In genomic region chr2:211401328-211401727, GRCh38 we compare ENCODE assay signal across 25 cellular contexts.
DNase-seq lines count a peak whose midpoint lies in the region; ATAC-seq and TF ChIP-seq lines count a peak whose summit lies in the region.
"Had no signal": no experiment of that assay in that cellular context is flagged by ENCODE, and none has a peak within 500 bp of the region (broad histone marks: within the 10 kb centered on the region; RNA-seq: fewer than 3 reads in every experiment).

No MANE protein-coding gene starts in this region.

- no peaks in the 10 kb centered on the region for H3K9me3 ChIP-seq in SK-N-SH
- no peaks in the 10 kb centered on the region for H3K9me3 ChIP-seq in right cardiac atrium (ENCODE audit: control insufficient read depth, low read length)

- no peak for DNase-seq in SK-N-SH
- DNase-seq in amniotic epithelial cell (ENCODE audit: low read depth), result peak; percentile 12
- peak; percentile 23 for DNase-seq in fibroblast of pulmonary artery (ENCODE audit: low read depth)
- no peak for DNase-seq in right cardiac atrium
- no peak for DNase-seq in effector memory CD8-positive, alpha-beta T cell
- no peak for DNase-seq in posterior vena cava (ENCODE audit: low spot score)
- DNase-seq in amniotic stem cell (lab: John Stamatoyannopoulos, UW), result no peak
- DNase-seq: 8988T; C1 segment of cervical spinal cord; Calu3; CD8-positive, alpha-beta memory T cell; DMS153; GDM1; GOT3; Karpas-422; NCI-H1694; NCI-H2081; NCI-H2171; NCI-H446 treated with DMSO at 0.1 percent for 48 hours; NCI-H526 treated with DMSO at 0.1 percent for 48 hours; OCI-M1; Right ventricle myocardium superior had no signal

- WGBS in SK-N-SH (ENCODE audit: low lambda C conversion rate), result 67% methylated on average over 2 of the region's 2 CpGs
- WGBS in right cardiac atrium, result 71% methylated on average over 2 of the region's 2 CpGs

- TF ChIP-seq CTCF in SK-N-SH (IDR thresholded peaks at IDR 0.05), result no peak
- no peak for TF ChIP-seq CTCF in fibroblast of pulmonary artery (IDR thresholded peaks at IDR 0.05; ENCODE audit: low read length, missing control alignments)

- peaks cover 0 to 9% of the 10 kb centered on the region in 2 donors for H3K9me3 Mint-ChIP-seq in effector memory CD8-positive, alpha-beta T cell

- H3K27ac ChIP-seq in SK-N-SH (ENCODE audit: low read depth in 2 of 2, low read length in 1 of 2), result no peak overlapping the region
- H3K27ac ChIP-seq in right cardiac atrium (ENCODE audit: low read length), result no peak overlapping the region

- no peak overlapping the region for H3K4me3 ChIP-seq in SK-N-SH (ENCODE audit: low read depth in 2 of 2, low read length in 1 of 2)
- H3K4me3 ChIP-seq in fibroblast of pulmonary artery (replicated peaks; ENCODE audit: low read depth, low read length), result no peak overlapping the region
- H3K4me3 ChIP-seq in right cardiac atrium (ENCODE audit: low read length), result no peak overlapping the region

- no peak overlapping the region for H3K27ac Mint-ChIP-seq in effector memory CD8-positive, alpha-beta T cell
- H3K27ac Mint-ChIP-seq: CD8-positive, alpha-beta memory T cell; IgD-negative memory B cell had no signal

- H3F3A ChIP-seq in SK-N-SH (replicated peaks; ENCODE audit: insufficient read depth), result no peaks in the 10 kb centered on the region

- H3K27me3 Mint-ChIP-seq in effector memory CD8-positive, alpha-beta T cell, result no peaks in the 10 kb centered on the region
- H3K27me3 Mint-ChIP-seq: CD8-positive, alpha-beta memory T cell; IgD-negative memory B cell had no signal

- no peak overlapping the region for H3K4me3 Mint-ChIP-seq in effector memory CD8-positive, alpha-beta T cell
- H3K4me3 Mint-ChIP-seq: CD8-positive, alpha-beta memory T cell; IgD-negative memory B cell had no signal

- intact Hi-C loops in right cardiac atrium (cut with DNase I), result no loop called here
- intact Hi-C loops in posterior vena cava (cut with DNase I), result no loop called here

- H3K4me1 ChIP-seq in SK-N-SH (ENCODE audit: control insufficient read depth in 1 of 2, insufficient read depth in 2 of 2, low read depth in 1 of 2, low read length in 1 of 2) (no peaks in the 10 kb centered on the region), right cardiac atrium (ENCODE audit: control insufficient read depth, insufficient read depth, low read length) (no peaks in the 10 kb centered on the region)

- H3K36me3 ChIP-seq in SK-N-SH (replicated peaks in 1 of 2; ENCODE audit: control insufficient read depth in 1 of 2, insufficient read depth in 2 of 2, low read length in 1 of 2), result no peaks in the 10 kb centered on the region

- H3K27me3 ChIP-seq in SK-N-SH (ENCODE audit: insufficient read depth) (no peaks in the 10 kb centered on the region), right cardiac atrium (ENCODE audit: control insufficient read depth, insufficient read depth) (no peaks in the 10 kb centered on the region)

- no peaks in the 10 kb centered on the region for H3K9me2 ChIP-seq in SK-N-SH

- POLR2A ChIA-PET in SK-N-SH (lab: Yijun Ruan, JAX), result no interaction called here

- H3K79me2 ChIP-seq in SK-N-SH (ENCODE audit: insufficient read depth), result no peaks in the 10 kb centered on the region

- H3K9ac ChIP-seq in SK-N-SH, result no peak overlapping the region

- TF ChIP-seq RAD21 in SK-N-SH (IDR thresholded peaks at IDR 0.05; ENCODE audit: low read length), result no peak

- no peak overlapping the region for H3K4me2 ChIP-seq in SK-N-SH

- no peak for ATAC-seq in SK-N-SH treated with all-trans-retinoic acid at 6 μM for 48 hours
- ATAC-seq in right cardiac atrium, result no peak
- no peak for ATAC-seq in effector memory CD8-positive, alpha-beta T cell (replicated peaks)
- ATAC-seq: HCT116 had no signal

- no peaks in the 10 kb centered on the region for H3K36me3 Mint-ChIP-seq in effector memory CD8-positive, alpha-beta T cell (ENCODE audit: insufficient read depth)
- H3K36me3 Mint-ChIP-seq: CD8-positive, alpha-beta memory T cell had no signal

- H2AFZ ChIP-seq in SK-N-SH (ENCODE audit: low read depth), result no peak overlapping the region

- CTCF ChIA-PET in SK-N-SH (lab: Yijun Ruan, JAX), result interaction anchor here (1.2 kb wide), 1 partner anchor 10 kb away, joined by 3 read pairs; no protein-coding TSS in a partner anchor

- H3K4me1 Mint-ChIP-seq in effector memory CD8-positive, alpha-beta T cell (ENCODE audit: low read depth in 2 of 2), result no peaks in the 10 kb centered on the region
- H3K4me1 Mint-ChIP-seq: CD8-positive, alpha-beta memory T cell; IgD-negative memory B cell had no signal

- no peaks in the 10 kb centered on the region for H4K20me1 ChIP-seq in SK-N-SH (ENCODE audit: insufficient read depth)

- no peak for TF ChIP-seq EP300 in SK-N-SH (IDR thresholded peaks at IDR 0.05; ENCODE audit: borderline replicate concordance in 1 of 2, low read depth in 1 of 2, low read length in 1 of 2)

TF ChIP-seq in SK-N-SH treated with all-trans-retinoic acid at 6 μM for 48 hours, 23 proteins besides CTCF, POLR2A, EP300 and RAD21:
- TF ChIP-seq ZNF8 (CRISPR knock-in tag; IDR thresholded peaks at IDR 0.05), result no peak
- TF ChIP-seq CREB5 (CRISPR knock-in tag; IDR thresholded peaks at IDR 0.05; ENCODE audit: low read depth), result 0 out of 2 replicates have a peak, but pooled peaks have one; percentile 46
- peak; percentile 68 for TF ChIP-seq ISL1 (CRISPR knock-in tag; IDR thresholded peaks at IDR 0.05)

TF ChIP-seq in SK-N-SH, 30 proteins besides CTCF, POLR2A, EP300 and RAD21 (continues in another document):
- TF ChIP-seq USF1 (IDR thresholded peaks at IDR 0.05; ENCODE audit: borderline replicate concordance, low read depth) (no peak), RXRA (IDR thresholded peaks at IDR 0.05; ENCODE audit: borderline replicate concordance, low read depth) (no peak), ELF1 (IDR thresholded peaks at IDR 0.05) (no peak), CHD2 (IDR thresholded peaks at IDR 0.05; ENCODE audit: low read length, partially characterized antibody) (no peak), NRF1 (IDR thresholded peaks at IDR 0.05; ENCODE audit: low read depth, low read length) (no peak), MAX (IDR thresholded peaks at IDR 0.05; ENCODE audit: low read depth) (no peak), REST (IDR thresholded peaks at IDR 0.05; ENCODE audit: low read depth, low read length) (no peak), GATA2 (CRISPR knock-in tag; IDR thresholded peaks at IDR 0.05) (no peak), PBX3 (IDR thresholded peaks at IDR 0.05) (no peak), NFIC (IDR thresholded peaks at IDR 0.05; ENCODE audit: borderline replicate concordance) (no peak), TAF1 (IDR thresholded peaks at IDR 0.05; ENCODE audit: borderline replicate concordance, low read depth, low read length) (no peak), FOSL2 (IDR thresholded peaks at IDR 0.05; ENCODE audit: borderline replicate concordance, low read depth) (no peak)

Comparison
In these comparisons a context has a peak if more than half of its experiments do, and no peak if none do; other contexts are left out.
1. DNase-seq: peak in amniotic epithelial cell (single experiment) and fibroblast of pulmonary artery (single experiment); none in SK-N-SH (single experiment), right cardiac atrium (0 of 3), effector memory CD8-positive, alpha-beta T cell (0 of 3), posterior vena cava (single experiment) and amniotic stem cell (single experiment).